8 cellular contexts compared by ENCODE assay signal in the genomic region with DNA sequence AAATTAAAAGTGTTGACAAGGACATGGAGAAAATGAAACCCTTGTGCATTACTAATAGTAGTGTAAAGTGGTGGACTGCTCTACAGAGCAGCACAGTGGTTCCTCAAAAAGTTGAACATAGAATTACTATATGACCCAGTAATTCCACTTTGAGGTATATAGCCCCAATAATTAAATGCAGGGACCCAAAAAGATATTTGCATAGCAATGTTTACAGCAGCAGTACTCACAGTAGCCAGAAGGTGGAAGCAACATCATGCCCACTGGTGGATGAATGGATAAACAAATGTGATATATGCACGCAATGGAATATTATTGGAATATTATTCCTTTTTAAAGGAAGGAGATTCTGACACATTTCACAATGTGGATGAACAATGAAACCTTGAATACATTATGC.
DNase-seq lines count a peak whose midpoint lies in the region; ATAC-seq and TF ChIP-seq lines count a peak whose summit lies in the region.
"Not testable (repeated sequence)": the region's sequence is repeated elsewhere in the genome, so short reads cannot be mapped to it uniquely, and the experiment has no call there.

No MANE protein-coding gene starts in this region.

- not testable (repeated sequence) for H3K27ac ChIP-seq in WERI-Rb-1; endodermal cell (ENCODE audit: low read depth, low read length); lower lobe of right lung; upper lobe of left lung

- H3K36me3 ChIP-seq in BE2C; WERI-Rb-1; endodermal cell (ENCODE audit: control insufficient read depth, insufficient read depth, low read length); lower lobe of right lung; upper lobe of left lung: not testable (repeated sequence)

- H3K4me1 ChIP-seq in BE2C; endodermal cell (ENCODE audit: control insufficient read depth, insufficient read depth, low read length); lower lobe of right lung; upper lobe of left lung: not testable (repeated sequence)

- not testable (repeated sequence) for H3K4me3 Mint-ChIP-seq in endodermal cell

- H3K27me3 Mint-ChIP-seq in endodermal cell (ENCODE audit: insufficient read depth), result not testable (repeated sequence)

- TF ChIP-seq EP300 in upper lobe of left lung (IDR thresholded peaks at IDR 0.05), result not testable (repeated sequence)

- no CpG with 5 or more reads among the region's 1 CpG for WGBS in endodermal cell (ENCODE audit: insufficient coverage in 1 of 2, insufficient read length in 1 of 2), 2 experiments
- 41 to 63% methylated on average over 1 of the region's 1 CpG for WGBS in upper lobe of left lung, 2 donors

- not testable (repeated sequence) for H3K36me3 Mint-ChIP-seq in endodermal cell (ENCODE audit: low read depth)

- intact Hi-C loops in lower lobe of right lung (cut with DNase I), result not testable (repeated sequence)

- not testable (repeated sequence) for H3K9me3 ChIP-seq in BE2C; WERI-Rb-1 (ENCODE audit: severe bottlenecking); endodermal cell (ENCODE audit: control insufficient read depth, low read length); lower lobe of right lung; upper lobe of left lung

- TF ChIP-seq POLR2A in upper lobe of left lung (IDR thresholded peaks at IDR 0.05), result not testable (repeated sequence)

- not testable (repeated sequence) for H3K27me3 ChIP-seq in BE2C; WERI-Rb-1 (ENCODE audit: insufficient read depth, low read depth, severe bottlenecking); endodermal cell (ENCODE audit: control insufficient read depth, insufficient read depth, low read length, poor library complexity, severe bottlenecking); lower lobe of right lung (ENCODE audit: low read depth); upper lobe of left lung

- not testable (repeated sequence) for H3K4me1 Mint-ChIP-seq in endodermal cell

- ATAC-seq in GM18868 (IDR thresholded peaks at IDR 0.05; ENCODE audit: unreplicated experiment) (peak; percentile 85), HG02623 (IDR thresholded peaks at IDR 0.05; ENCODE audit: unreplicated experiment) (peak; percentile 59), HG03442 (IDR thresholded peaks at IDR 0.05; ENCODE audit: unreplicated experiment) (peak; percentile 78), lower lobe of right lung (peak; percentile 38 to 77), upper lobe of left lung (ENCODE audit: low FRiP score in 2 of 2) (peak; percentile 64 to 78)

- not testable (repeated sequence) for H3K4me3 ChIP-seq in BE2C (ENCODE audit: low read depth, low read length); WERI-Rb-1 (ENCODE audit: low read depth, low read length); endodermal cell (ENCODE audit: low read length); lower lobe of right lung; upper lobe of left lung

- H3K27ac Mint-ChIP-seq in endodermal cell, result not testable (repeated sequence)

- not testable (repeated sequence) for H3K9ac ChIP-seq in endodermal cell (ENCODE audit: extremely low read depth, low read length, poor library complexity, severe bottlenecking)

- not testable (repeated sequence) for TF ChIP-seq CTCF in BE2C (IDR thresholded peaks at IDR 0.05; ENCODE audit: low read depth, low read length); WERI-Rb-1 (IDR thresholded peaks at IDR 0.05; ENCODE audit: low read depth, low read length); upper lobe of left lung (IDR thresholded peaks at IDR 0.05)
- peak; percentile 43 for TF ChIP-seq CTCF in endodermal cell (conservative IDR thresholded peaks at IDR 0.05)
- peak; percentile 19 for TF ChIP-seq CTCF in lower lobe of right lung (IDR thresholded peaks at IDR 0.05)

- not testable (repeated sequence) for H3K9me3 Mint-ChIP-seq in endodermal cell

- DNase-seq in BE2C (peak; percentile 18), WERI-Rb-1 (peak; percentile 10)
- DNase-seq in endodermal cell, lower lobe of right lung, upper lobe of left lung: not testable (repeated sequence)
